Comparison of ENCODE assay signal across 12 cellular contexts in genomic region chr2:26696352-26696816, GRCh38. TPM values are rescaled to one million over a fixed set of nuclear protein-coding genes. Genes with fewer than 3 reads are reported as not detected.
DNase-seq lines count a peak whose midpoint lies in the region; ATAC-seq and TF ChIP-seq lines count a peak whose summit lies in the region.
"Had no signal": no experiment of that assay in that cellular context is flagged by ENCODE, and none has a peak within 500 bp of the region (broad histone marks: within the 10 kb centered on the region; RNA-seq: fewer than 3 reads in every experiment).

No MANE protein-coding gene starts in this region.

- TF ChIP-seq CTCF in cardiac fibroblast (IDR thresholded peaks at IDR 0.05; ENCODE audit: low read depth, low read length) (no peak), CD14-positive monocyte (IDR thresholded peaks at IDR 0.05) (no peak)

- H3K9me3 Mint-ChIP-seq in CD14-positive monocyte: peaks cover 0 to 8% (median 3%) of the 10 kb centered on the region in 7 donors
- H3K9me3 Mint-ChIP-seq: activated naive CD4-positive, alpha-beta T cell treated with anti-CD3 and anti-CD28 coated beads for 36 hours; nephron had no signal

- H3K27ac Mint-ChIP-seq in CD14-positive monocyte: no peak overlapping the region
- H3K27ac Mint-ChIP-seq: activated naive CD4-positive, alpha-beta T cell treated with anti-CD3 and anti-CD28 coated beads for 36 hours; nephron had no signal

- H3K36me3 Mint-ChIP-seq in CD14-positive monocyte: no peaks in the 10 kb centered on the region

- intact Hi-C loops in CD14-positive monocyte (cut with micrococcal nuclease): no loop called here

- DNase-seq in EL (peak; percentile 96), LoVo (ENCODE audit: low spot score) (peak; percentile 67), cardiac fibroblast (ENCODE audit: low read depth in 2 of 2) (peak; percentile 30 to 86), myocyte (ENCODE audit: low read depth) (peak; percentile 47), NCI-H748 treated with DMSO at 0.1 percent for 48 hours (lab: John Stamatoyannopoulos, UW) (no peak), CD14-positive monocyte (ENCODE audit: low spot score) (no peak), globus pallidus (ENCODE audit: low spot score) (no peak)
- DNase-seq: activated naive CD4-positive, alpha-beta T cell treated with anti-CD3 and anti-CD28 coated beads for 36 hours had no signal

- H3K4me1 Mint-ChIP-seq in CD14-positive monocyte: peaks cover 2% of the 10 kb centered on the region

- peaks cover 38 to 58% (median 55%) of the 10 kb centered on the region in 3 donors for H3K27me3 Mint-ChIP-seq in CD14-positive monocyte (ENCODE audit: low read depth in 3 of 3)

- no peak overlapping the region for H3K4me3 Mint-ChIP-seq in CD14-positive monocyte
- H3K4me3 Mint-ChIP-seq: activated naive CD4-positive, alpha-beta T cell treated with anti-CD3 and anti-CD28 coated beads for 36 hours; nephron had no signal

- ATAC-seq in HG02678 (IDR thresholded peaks at IDR 0.05; ENCODE audit: unreplicated experiment): no peak

- no peak overlapping the region for H3K4me3 ChIP-seq in cardiac fibroblast (replicated peaks in 1 of 2; ENCODE audit: low read depth in 2 of 2, low read length in 2 of 2)

RNA-seq across cellular contexts. Expression of gene KCNK3, which starts 3.9 kb away (rescaled TPM):
- total RNA-seq in myocyte: 0.62 and 1.1 TPM in 2 replicates
- 0.08 TPM for polyA plus RNA-seq in myocyte (2012)
- polyA plus RNA-seq in CD14-positive monocyte: not detected
- total RNA-seq: activated naive CD4-positive, alpha-beta T cell treated with anti-CD3 and anti-CD28 coated beads for 36 hours had no signal

RNA-seq across cellular contexts. Expression of gene CIB4, which starts 55.2 kb away (rescaled TPM):
- total RNA-seq in myocyte: not detected in 2 replicates
- not detected for polyA plus RNA-seq in myocyte (2012)
- not detected for polyA plus RNA-seq in CD14-positive monocyte
- total RNA-seq: activated naive CD4-positive, alpha-beta T cell treated with anti-CD3 and anti-CD28 coated beads for 36 hours; glomerular endothelial cell; H1 had no signal
- polyA plus RNA-seq: H1 had no signal

Comparison
In these comparisons a context has a peak if more than half of its experiments do, and no peak if none do; other contexts are left out.
1. DNase-seq: peak in EL (single experiment), LoVo (single experiment), cardiac fibroblast (2 of 2) and myocyte (single experiment); none in NCI-H748 treated with DMSO at 0.1 percent for 48 hours (single experiment), CD14-positive monocyte (single experiment) and globus pallidus (single experiment).